16 cellular contexts compared by ENCODE assay signal in the genomic region with DNA sequence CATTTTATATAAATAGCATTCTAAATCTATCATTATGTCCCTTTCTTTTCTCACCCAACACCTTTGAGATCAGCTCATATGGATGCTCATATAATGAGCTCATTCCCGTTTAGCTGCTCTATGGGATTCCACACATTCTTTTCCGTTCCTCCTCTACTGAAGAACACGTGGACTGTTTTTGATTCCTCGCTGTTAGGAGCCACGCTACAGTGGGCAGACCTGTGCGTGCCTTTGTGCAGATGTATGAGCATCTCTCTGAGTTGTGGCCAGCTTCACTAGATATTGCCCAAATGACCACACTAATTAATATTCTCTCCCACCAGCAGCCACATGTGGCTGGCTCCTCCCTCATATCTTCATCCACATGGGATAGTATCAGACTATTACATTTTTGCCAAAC. TPM values are rescaled to one million over a fixed set of nuclear protein-coding genes. Genes with fewer than 3 reads are reported as not detected.
DNase-seq lines count a peak whose midpoint lies in the region; ATAC-seq, FAIRE-seq and TF ChIP-seq lines count a peak whose summit lies in the region.
"Had no signal": no experiment of that assay in that cellular context is flagged by ENCODE, and none has a peak within 500 bp of the region (broad histone marks: within the 10 kb centered on the region; RNA-seq: fewer than 3 reads in every experiment).

No MANE protein-coding gene starts in this region.

- H3K27me3 ChIP-seq in BLaER1 treated with 17β-estradiol and CSF1 and Interleukin-3, amounts not matched to agents 10 nM and 100 nM, result no peaks in the 10 kb centered on the region
- no peaks in the 10 kb centered on the region for H3K27me3 ChIP-seq in bronchial epithelial cell (ENCODE audit: control insufficient read depth, insufficient read depth, low read length)
- no peaks in the 10 kb centered on the region for H3K27me3 ChIP-seq in left lung
- H3K27me3 ChIP-seq in neuronal stem cell (ENCODE audit: control insufficient read depth in 3 of 3, insufficient read depth in 3 of 3, low read depth in 1 of 3, low read length in 3 of 3), result peaks cover 0 to 13% (median 0%) of the 10 kb centered on the region in 3 experiments
- H3K27me3 ChIP-seq: ascending aorta, dorsolateral prefrontal cortex had no signal

- H3K4me1 ChIP-seq in BLaER1 treated with 17β-estradiol and CSF1 and Interleukin-3, amounts not matched to agents 10 nM and 100 nM, result peaks cover 85 to 100% (median 100%) of the 10 kb centered on the region in 10 experiments
- H3K4me1 ChIP-seq in left lung, result no peaks in the 10 kb centered on the region
- peaks cover 0 to 4% of the 10 kb centered on the region in 2 donors for H3K4me1 ChIP-seq in neuronal stem cell (ENCODE audit: control insufficient read depth in 2 of 2, insufficient read depth in 1 of 2, low read depth in 1 of 2, low read length in 2 of 2)
- H3K4me1 ChIP-seq: ascending aorta, parathyroid adenoma had no signal

- no peak for ATAC-seq in GM21447 (IDR thresholded peaks at IDR 0.05; ENCODE audit: unreplicated experiment)
- no peak for ATAC-seq in activated T-cell treated with anti-CD3 and anti-CD28 coated beads, Interleukin-2, amount 50 U/mL, for 4 hours
- no peak for ATAC-seq in left lung
- ATAC-seq: activated CD8-positive, alpha-beta T cell treated with anti-CD3 and anti-CD28 coated beads for 36 hours had no signal

- H3K4me2 ChIP-seq in BLaER1 treated with 17β-estradiol and CSF1 and Interleukin-3, amounts not matched to agents 10 nM and 100 nM, result peak overlapping the region in 9 of 11 experiments; percentile 4 to 95 (median 90); a peak in 17 of 22 replicates
- H3K4me2 ChIP-seq in neuronal stem cell (ENCODE audit: insufficient read depth, low read length, poor library complexity, severe bottlenecking), result no peak overlapping the region

- peak; percentile 59 for FAIRE-seq in HTR-8/SVneo (lab: Jason Lieb, UNC)
- FAIRE-seq in bronchial epithelial cell (lab: Jason Lieb, UNC), result no peak
- FAIRE-seq: TTC549 had no signal

- no peaks in the 10 kb centered on the region for H3K36me3 ChIP-seq in BLaER1 treated with 17β-estradiol and CSF1 and Interleukin-3, amounts not matched to agents 10 nM and 100 nM
- H3K36me3 ChIP-seq in bronchial epithelial cell (ENCODE audit: control insufficient read depth, insufficient read depth, low read length) (no peaks in the 10 kb centered on the region), left lung (no peaks in the 10 kb centered on the region), neuronal stem cell (replicated peaks in 1 of 2; ENCODE audit: control insufficient read depth in 2 of 2, insufficient read depth in 2 of 2, low read length in 2 of 2) (no peaks in the 10 kb centered on the region)
- H3K36me3 ChIP-seq: ascending aorta had no signal

- no peaks in the 10 kb centered on the region for H3K9me3 ChIP-seq in BLaER1 treated with 17β-estradiol and CSF1 and Interleukin-3, amounts not matched to agents 10 nM and 100 nM (replicated peaks in 1 of 11)
- H3K9me3 ChIP-seq in left lung, result no peaks in the 10 kb centered on the region
- no peaks in the 10 kb centered on the region for H3K9me3 ChIP-seq in neuronal stem cell (replicated peaks in 1 of 2; ENCODE audit: control insufficient read depth in 2 of 2, insufficient read depth in 1 of 2, low read depth in 1 of 2, low read length in 2 of 2)
- H3K9me3 ChIP-seq: ascending aorta had no signal

- H3K4ac ChIP-seq in neuronal stem cell (ENCODE audit: low read length), result no peak overlapping the region

- no peak overlapping the region for H2BK5ac ChIP-seq in neuronal stem cell (ENCODE audit: low read length)

- H2BK12ac ChIP-seq in neuronal stem cell (ENCODE audit: low read length), result no peak overlapping the region

- no peaks in the 10 kb centered on the region for H3K27me3 Mint-ChIP-seq in mesothelial cell of epicardium (ENCODE audit: low read depth)
- no peaks in the 10 kb centered on the region for H3K27me3 Mint-ChIP-seq in activated T-cell treated with anti-CD3 and anti-CD28 coated beads, Interleukin-2, amount 50 U/mL, for 4 hours (ENCODE audit: low read depth)
- H3K27me3 Mint-ChIP-seq: activated CD8-positive, alpha-beta T cell treated with anti-CD3 and anti-CD28 coated beads for 36 hours had no signal

- DNase-seq in HTR-8/SVneo (ENCODE audit: insufficient read length, low spot score) (peak; percentile 57), bronchial epithelial cell (ENCODE audit: low read depth) (peak; percentile 9), mesothelial cell of epicardium (ENCODE audit: low spot score in 2 of 2, unreplicated experiment in 2 of 2) (no peak), left lung (no peak), neuronal stem cell (ENCODE audit: low spot score) (no peak)
- no peak for DNase-seq in activated T-cell treated with anti-CD3 and anti-CD28 coated beads, Interleukin-2, amount 50 U/mL, for 4 hours
- DNase-seq: activated CD8-positive, alpha-beta T cell treated with anti-CD3 and anti-CD28 coated beads for 36 hours; C1 segment of cervical spinal cord; dorsolateral prefrontal cortex; NCI-H1105 treated with DMSO at 0.1 percent for 48 hours had no signal

- no peaks in the 10 kb centered on the region for H3K36me3 Mint-ChIP-seq in mesothelial cell of epicardium
- H3K36me3 Mint-ChIP-seq in activated T-cell treated with anti-CD3 and anti-CD28 coated beads, Interleukin-2, amount 50 U/mL, for 4 hours (ENCODE audit: insufficient read depth), result no peaks in the 10 kb centered on the region

- H3K23ac ChIP-seq in neuronal stem cell (ENCODE audit: low read depth, low read length, poor library complexity), result no peak overlapping the region

- no peak overlapping the region for H3K9ac ChIP-seq in BLaER1 treated with 17β-estradiol and CSF1 and Interleukin-3, amounts not matched to agents 10 nM and 100 nM
- H3K9ac ChIP-seq in neuronal stem cell (ENCODE audit: low read depth, low read length, poor library complexity), result no peak overlapping the region
- H3K9ac ChIP-seq: parathyroid adenoma had no signal

- peak overlapping the region; percentile 41 for H3K27ac Mint-ChIP-seq in mesothelial cell of epicardium
- H3K27ac Mint-ChIP-seq: activated CD8-positive, alpha-beta T cell treated with anti-CD3 and anti-CD28 coated beads for 36 hours had no signal

- H3K4me1 Mint-ChIP-seq in mesothelial cell of epicardium, result peaks cover 16% of the 10 kb centered on the region
- peaks cover 16% of the 10 kb centered on the region for H3K4me1 Mint-ChIP-seq in activated T-cell treated with anti-CD3 and anti-CD28 coated beads, Interleukin-2, amount 50 U/mL, for 4 hours (ENCODE audit: low read depth)

- no peak overlapping the region for H3K14ac ChIP-seq in neuronal stem cell (ENCODE audit: low read length)

- peaks cover 7% of the 10 kb centered on the region for H3K9me3 Mint-ChIP-seq in mesothelial cell of epicardium
- H3K9me3 Mint-ChIP-seq in activated T-cell treated with anti-CD3 and anti-CD28 coated beads, Interleukin-2, amount 50 U/mL, for 4 hours, result no peaks in the 10 kb centered on the region
- H3K9me3 Mint-ChIP-seq: activated CD8-positive, alpha-beta T cell treated with anti-CD3 and anti-CD28 coated beads for 36 hours had no signal

- H2BK15ac ChIP-seq in neuronal stem cell (ENCODE audit: low read length), result no peak overlapping the region

- no peak overlapping the region for H2AFZ ChIP-seq in neuronal stem cell (ENCODE audit: low read length)
- H2AFZ ChIP-seq: parathyroid adenoma had no signal

- intact Hi-C loops in left lung (cut with DNase I), result no loop called here

- no CpG with 5 or more reads among the region's 6 CpGs for WGBS in neuronal stem cell (ENCODE audit: extremely low coverage in 2 of 2, insufficient read length in 2 of 2, insufficient replicate concordance in 1 of 2), 2 donors

- TF ChIP-seq CTCF in bronchial epithelial cell (IDR thresholded peaks at IDR 0.05; ENCODE audit: insufficient read depth, low read length, severe bottlenecking) (no peak), mesothelial cell of epicardium (IDR thresholded peaks at IDR 0.05; ENCODE audit: unreplicated experiment) (no peak), left lung (IDR thresholded peaks at IDR 0.05) (no peak)

- no peak overlapping the region for H3K18ac ChIP-seq in neuronal stem cell (ENCODE audit: low read length)

- no peak overlapping the region for H4K8ac ChIP-seq in neuronal stem cell (ENCODE audit: low read depth, low read length)

- H4K91ac ChIP-seq in neuronal stem cell (ENCODE audit: low read depth, low read length, poor library complexity), result no peak overlapping the region

- no peak overlapping the region for H2AK5ac ChIP-seq in neuronal stem cell (ENCODE audit: low read depth, low read length)

- no peaks in the 10 kb centered on the region for H4K20me1 ChIP-seq in BLaER1 treated with 17β-estradiol and CSF1 and Interleukin-3, amounts not matched to agents 10 nM and 100 nM

- H3K4me3 ChIP-seq in BLaER1 treated with 17β-estradiol and CSF1 and Interleukin-3, amounts not matched to agents 10 nM and 100 nM, result no peak overlapping the region
- no peak overlapping the region for H3K4me3 ChIP-seq in bronchial epithelial cell (ENCODE audit: low read depth, low read length)
- H3K4me3 ChIP-seq in left lung, result no peak overlapping the region
- no peak overlapping the region for H3K4me3 ChIP-seq in neuronal stem cell (ENCODE audit: low read length in 2 of 2)
- H3K4me3 ChIP-seq: ascending aorta, dorsolateral prefrontal cortex, SK-N-MC had no signal

- no peaks in the 10 kb centered on the region for H3K79me1 ChIP-seq in neuronal stem cell (ENCODE audit: low read depth, low read length)

- H3K4me3 Mint-ChIP-seq in mesothelial cell of epicardium, result no peak overlapping the region
- no peak overlapping the region for H3K4me3 Mint-ChIP-seq in activated T-cell treated with anti-CD3 and anti-CD28 coated beads, Interleukin-2, amount 50 U/mL, for 4 hours
- H3K4me3 Mint-ChIP-seq: activated CD8-positive, alpha-beta T cell treated with anti-CD3 and anti-CD28 coated beads for 36 hours had no signal

- H2BK120ac ChIP-seq in neuronal stem cell (ENCODE audit: low read depth, low read length), result no peak overlapping the region

- no peak overlapping the region for H3K27ac ChIP-seq in BLaER1 treated with 17β-estradiol and CSF1 and Interleukin-3, amounts not matched to agents 10 nM and 100 nM
- H3K27ac ChIP-seq in left lung (no peak overlapping the region), neuronal stem cell (replicated peaks; ENCODE audit: low read length) (no peak overlapping the region)
- H3K27ac ChIP-seq: ascending aorta, dorsolateral prefrontal cortex, parathyroid adenoma, SK-N-MC had no signal

RNA-seq across cellular contexts. Expression of gene TNFRSF13B, which starts 6.0 kb away (rescaled TPM):
- total RNA-seq in bronchial epithelial cell (not detected in 2 replicates), mesothelial cell of epicardium (not detected in 3 replicates), left lung (under 1 TPM; 0.61 to 0.79 TPM)
- total RNA-seq in activated T-cell treated with anti-CD3 and anti-CD28 coated beads, Interleukin-2, amount 50 U/mL, for 4 hours, result under 1 TPM in 1 of 3 donors, not detected in 2; 0.30 TPM
- polyA plus RNA-seq in neuronal stem cell (2013, experiment 1 of 2), result not detected
- polyA plus RNA-seq in neuronal stem cell (2013, experiment 2 of 2), result not detected
- total RNA-seq: activated CD8-positive, alpha-beta T cell treated with anti-CD3 and anti-CD28 coated beads for 36 hours; ascending aorta had no signal

Comparison
In these comparisons a context has a peak if more than half of its experiments do, and no peak if none do; other contexts are left out.
1. DNase-seq: peak in HTR-8/SVneo (single experiment) and bronchial epithelial cell (single experiment); none in mesothelial cell of epicardium (0 of 2), activated T-cell treated with anti-CD3 and anti-CD28 coated beads, Interleukin-2, amount 50 U/mL, for 4 hours (single experiment), left lung (0 of 2) and neuronal stem cell (single experiment).